In the genomic region with DNA sequence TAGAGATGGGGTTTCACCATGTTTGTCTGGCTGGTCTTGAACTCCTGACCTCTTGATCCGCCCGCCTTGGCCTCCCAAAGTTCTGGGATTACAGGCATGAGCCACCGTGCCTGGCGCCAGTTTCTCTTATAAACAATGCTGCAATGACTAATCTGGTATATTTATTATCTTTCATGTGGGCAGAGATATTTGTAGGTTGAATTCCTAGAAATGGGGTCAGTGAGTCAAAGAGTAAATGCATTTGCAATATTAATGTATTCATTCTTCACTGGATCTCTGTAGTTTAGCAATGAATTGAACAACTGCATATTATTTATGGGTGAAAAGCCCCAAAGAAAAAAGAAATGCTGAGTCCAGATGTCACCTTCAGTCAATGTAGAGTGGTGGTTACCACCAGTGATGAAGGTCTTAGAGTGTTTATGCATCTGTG, we compare ENCODE assay signal across 8 cellular contexts. TPM values are rescaled to one million over a fixed set of nuclear protein-coding genes. Genes with fewer than 3 reads are reported as not detected.
A peak's percentile ranks its signal among the peaks of the same experiment; 100 is the strongest.
DNase-seq lines count a peak whose midpoint lies in the region; ATAC-seq and TF ChIP-seq lines count a peak whose summit lies in the region.

No MANE protein-coding gene starts in this region.

- ATAC-seq in GM21723 (IDR thresholded peaks at IDR 0.05; ENCODE audit: unreplicated experiment), result peak; percentile 19
- ATAC-seq in activated naive CD8-positive, alpha-beta T cell treated with anti-CD3 and anti-CD28 coated beads, Interleukin-2, amount 50 U/mL, for 24 hours, result peak; percentile 13

- no peaks in the 10 kb centered on the region for H4K20me1 ChIP-seq in neural progenitor cell (ENCODE audit: low read depth)

- no peaks in the 10 kb centered on the region for H3K27me3 Mint-ChIP-seq in activated naive CD8-positive, alpha-beta T cell treated with anti-CD3 and anti-CD28 coated beads, Interleukin-2, amount 50 U/mL, for 24 hours
- H3K27me3 Mint-ChIP-seq in neural progenitor cell (ENCODE audit: insufficient read depth, low read depth), result peaks cover 2% of the 10 kb centered on the region

- H3K9ac ChIP-seq in neural progenitor cell, result no peak overlapping the region

- H3K27ac Mint-ChIP-seq in activated naive CD8-positive, alpha-beta T cell treated with anti-CD3 and anti-CD28 coated beads, Interleukin-2, amount 50 U/mL, for 24 hours, result peak overlapping the region; percentile 80
- H3K27ac Mint-ChIP-seq in neural progenitor cell, result no peak overlapping the region

- H3K4me3 Mint-ChIP-seq in activated naive CD8-positive, alpha-beta T cell treated with anti-CD3 and anti-CD28 coated beads, Interleukin-2, amount 50 U/mL, for 24 hours, result peak overlapping the region; percentile 65
- H3K4me3 Mint-ChIP-seq in neural progenitor cell, result no peak overlapping the region

- no peak overlapping the region for H2AFZ ChIP-seq in neural progenitor cell (replicated peaks)

- peaks cover 4% of the 10 kb centered on the region for H3K36me3 Mint-ChIP-seq in activated naive CD8-positive, alpha-beta T cell treated with anti-CD3 and anti-CD28 coated beads, Interleukin-2, amount 50 U/mL, for 24 hours (ENCODE audit: low read depth)
- no peaks in the 10 kb centered on the region for H3K36me3 Mint-ChIP-seq in neural progenitor cell

- no peaks in the 10 kb centered on the region for H3K9me3 ChIP-seq in SJCRH30 (replicated peaks)
- no peaks in the 10 kb centered on the region for H3K9me3 ChIP-seq in neural progenitor cell (ENCODE audit: low read depth)

- H3F3A ChIP-seq in neural progenitor cell (ENCODE audit: low read depth), result no peaks in the 10 kb centered on the region

- DNase-seq in SJCRH30, result peak; percentile 52 to 66
- DNase-seq in activated naive CD8-positive, alpha-beta T cell treated with anti-CD3 and anti-CD28 coated beads, Interleukin-2, amount 50 U/mL, for 24 hours, result peak; percentile 53
- DNase-seq in stimulated activated CD4-positive, alpha-beta T cell treated with anti-CD3 and anti-CD28 coated beads, Interleukin-1b, Interleukin-23, amount 100 ng/mL, for 48 hours, result peak; percentile 73
- DNase-seq in SHP77 treated with DMSO at 0.1 percent for 48 hours (lab: John Stamatoyannopoulos, UW), result no peak
- DNase-seq in HuH-7.5 (ENCODE audit: low spot score), result no peak
- no peak for DNase-seq in NCI-H524 treated with DMSO at 0.1 percent for 48 hours (lab: John Stamatoyannopoulos, UW)
- no peak for DNase-seq in neural progenitor cell (ENCODE audit: low spot score)

- H3K4me3 ChIP-seq in SJCRH30 (no peak overlapping the region), neural progenitor cell (no peak overlapping the region)

- no peaks in the 10 kb centered on the region for H3K9me3 Mint-ChIP-seq in activated naive CD8-positive, alpha-beta T cell treated with anti-CD3 and anti-CD28 coated beads, Interleukin-2, amount 50 U/mL, for 24 hours
- H3K9me3 Mint-ChIP-seq in neural progenitor cell, result no peaks in the 10 kb centered on the region

- no peak for TF ChIP-seq CTCF in neural progenitor cell (IDR thresholded peaks at IDR 0.05)

- no peak overlapping the region for H3K27ac ChIP-seq in SJCRH30
- H3K27ac ChIP-seq in neural progenitor cell, result no peak overlapping the region

- H3K79me2 ChIP-seq in neural progenitor cell (ENCODE audit: low read depth), result no peaks in the 10 kb centered on the region

- peaks cover 46% of the 10 kb centered on the region for H3K4me1 Mint-ChIP-seq in activated naive CD8-positive, alpha-beta T cell treated with anti-CD3 and anti-CD28 coated beads, Interleukin-2, amount 50 U/mL, for 24 hours
- H3K4me1 Mint-ChIP-seq in neural progenitor cell, result peaks cover 2% of the 10 kb centered on the region

- peaks cover 12% of the 10 kb centered on the region for H3K4me1 ChIP-seq in SJCRH30
- H3K4me1 ChIP-seq in neural progenitor cell, result no peaks in the 10 kb centered on the region

- H3K4me2 ChIP-seq in neural progenitor cell, result no peak overlapping the region

- H3K36me3 ChIP-seq in SJCRH30 (no peaks in the 10 kb centered on the region), neural progenitor cell (no peaks in the 10 kb centered on the region)

- no peaks in the 10 kb centered on the region for H3K27me3 ChIP-seq in SJCRH30
- H3K27me3 ChIP-seq in neural progenitor cell, result no peaks in the 10 kb centered on the region

RNA-seq across cellular contexts. Expression of a gene that starts 22.8 kb away (rescaled TPM):
- 0.03 and 0.06 TPM in 2 replicates for total RNA-seq in SJCRH30 (2014; rRNA removed; shearing (Covaris generic))
- total RNA-seq in neural progenitor cell (ENCODE audit: low replicate concordance), result 0.19 and 0.64 TPM in 2 replicates

RNA-seq across cellular contexts. Expression of a gene that starts 52.5 kb away (rescaled TPM):
- total RNA-seq in SJCRH30 (2014; rRNA removed; shearing (Covaris generic)), result 0.81 and 1.0 TPM in 2 replicates
- 0.45 and 1.2 TPM in 2 replicates for total RNA-seq in neural progenitor cell (ENCODE audit: low replicate concordance)

Comparison
In these comparisons a context has a peak if more than half of its experiments do, and no peak if none do; other contexts are left out.
1. DNase-seq: peak in SJCRH30 (2 of 2), activated naive CD8-positive, alpha-beta T cell treated with anti-CD3 and anti-CD28 coated beads, Interleukin-2, amount 50 U/mL, for 24 hours (single experiment) and stimulated activated CD4-positive, alpha-beta T cell treated with anti-CD3 and anti-CD28 coated beads, Interleukin-1b, Interleukin-23, amount 100 ng/mL, for 48 hours (single experiment); none in SHP77 treated with DMSO at 0.1 percent for 48 hours (single experiment), HuH-7.5 (single experiment), NCI-H524 treated with DMSO at 0.1 percent for 48 hours (single experiment) and neural progenitor cell (single experiment).